12 cellular contexts compared by ENCODE assay signal in genomic region chr6:128241221-128241620, GRCh38.
DNase-seq lines count a peak whose midpoint lies in the region; ATAC-seq and TF ChIP-seq lines count a peak whose summit lies in the region.
"Had no signal": no experiment of that assay in that cellular context is flagged by ENCODE, and none has a peak within 500 bp of the region (broad histone marks: within the 10 kb centered on the region; RNA-seq: fewer than 3 reads in every experiment).

No MANE protein-coding gene starts in this region.

- BruUV-seq in PC-9 (replicated peaks; lab: Mats Ljungman, UMichigan): no TSS peak

- peaks cover 20% of the 10 kb centered on the region for H3K4me1 Mint-ChIP-seq in activated naive CD8-positive, alpha-beta T cell treated with anti-CD3 and anti-CD28 coated beads, Interleukin-2, amount 50 U/mL, for 24 hours
- H3K4me1 Mint-ChIP-seq in activated CD8-positive, alpha-beta memory T cell treated with anti-CD3 and anti-CD28 coated beads, Interleukin-2, amount 10 ng/mL, durations not matched to agents 7 days and 5 days: peaks cover 4% of the 10 kb centered on the region

- H3K9me3 Mint-ChIP-seq in activated naive CD8-positive, alpha-beta T cell treated with anti-CD3 and anti-CD28 coated beads, Interleukin-2, amount 50 U/mL, for 24 hours: no peaks in the 10 kb centered on the region
- H3K9me3 Mint-ChIP-seq in activated CD8-positive, alpha-beta memory T cell treated with anti-CD3 and anti-CD28 coated beads, Interleukin-2, amount 10 ng/mL, durations not matched to agents 7 days and 5 days (ENCODE audit: low read depth): no peaks in the 10 kb centered on the region

- H3K27me3 Mint-ChIP-seq in activated naive CD8-positive, alpha-beta T cell treated with anti-CD3 and anti-CD28 coated beads, Interleukin-2, amount 50 U/mL, for 24 hours: no peaks in the 10 kb centered on the region
- no peaks in the 10 kb centered on the region for H3K27me3 Mint-ChIP-seq in activated CD8-positive, alpha-beta memory T cell treated with anti-CD3 and anti-CD28 coated beads, Interleukin-2, amount 10 ng/mL, durations not matched to agents 7 days and 5 days
- H3K27me3 Mint-ChIP-seq: activated naive CD8-positive, alpha-beta T cell had no signal

- H3K36me3 ChIP-seq in DND-41 (ENCODE audit: insufficient read depth, low read length) (no peaks in the 10 kb centered on the region), PC-9 (ENCODE audit: low read depth) (no peaks in the 10 kb centered on the region)
- H3K36me3 ChIP-seq: tibial artery had no signal

- 0 out of 2 replicates have a peak, but pooled peaks cover 3% of the 10 kb centered on the region for H3K4me1 ChIP-seq in DND-41 (ENCODE audit: insufficient read depth, low read length)
- no peaks in the 10 kb centered on the region for H3K4me1 ChIP-seq in PC-9 (replicated peaks; ENCODE audit: insufficient read depth)

- 0 out of 2 replicates have a peak, but pooled peaks cover 3% of the 10 kb centered on the region for H3F3A ChIP-seq in PC-9 (ENCODE audit: insufficient read depth, low read depth)

- peak overlapping the region; percentile 13; the same call in 1 of the 2 replicates for H2AFZ ChIP-seq in DND-41 (ENCODE audit: low read depth, low read length)
- H2AFZ ChIP-seq in PC-9: no peak overlapping the region

- CTCF ChIA-PET in activated CD8-positive, alpha-beta memory T cell treated with anti-CD3 and anti-CD28 coated beads, Interleukin-2, amount 10 ng/mL, durations not matched to agents 7 days and 5 days (lab: Charles Lee): no interaction called here
- CTCF ChIA-PET in PC-9 (lab: Charles Lee): no interaction called here

- H3K9me2 ChIP-seq in PC-9 (ENCODE audit: insufficient read depth): no peaks in the 10 kb centered on the region; the same call in 1 of the 2 replicates

- H3K4me2 ChIP-seq in DND-41 (ENCODE audit: insufficient read depth, low read length): no peak overlapping the region
- no peak overlapping the region for H3K4me2 ChIP-seq in PC-9

- H3K4me3 ChIP-seq in DND-41 (ENCODE audit: low read depth in 1 of 2, low read length in 2 of 2) (no peak overlapping the region), PC-9 (no peak overlapping the region)
- H3K4me3 ChIP-seq: tibial artery had no signal

- no peaks in the 10 kb centered on the region for H3K79me2 ChIP-seq in DND-41 (ENCODE audit: insufficient read depth, low read length)
- no peaks in the 10 kb centered on the region for H3K79me2 ChIP-seq in PC-9 (ENCODE audit: low read depth)

- ATAC-seq in DND-41 (ENCODE audit: insufficient read depth, low read depth) (no peak), GM19467 (IDR thresholded peaks at IDR 0.05; ENCODE audit: unreplicated experiment) (peak; percentile 50), HG02885 (IDR thresholded peaks at IDR 0.05; ENCODE audit: poor library complexity, unreplicated experiment) (peak; percentile 42)
- no peak for ATAC-seq in activated naive CD8-positive, alpha-beta T cell treated with anti-CD3 and anti-CD28 coated beads, Interleukin-2, amount 50 U/mL, for 24 hours
- no peak for ATAC-seq in activated CD8-positive, alpha-beta memory T cell treated with anti-CD3 and anti-CD28 coated beads, Interleukin-2, amount 10 ng/mL, durations not matched to agents 7 days and 5 days

- H3K27ac ChIP-seq in DND-41 (ENCODE audit: low read length) (no peak overlapping the region), PC-9 (no peak overlapping the region)
- H3K27ac ChIP-seq: tibial artery had no signal

- POLR2A ChIA-PET in PC-9 (lab: Charles Lee; ENCODE audit: unreplicated experiment): no interaction called here

- H4K20me1 ChIP-seq in DND-41 (ENCODE audit: insufficient read depth, low read length) (no peaks in the 10 kb centered on the region), PC-9 (ENCODE audit: insufficient read depth) (0 out of 2 replicates have a peak, but pooled peaks cover 5% of the 10 kb centered on the region)

- no peak for TF ChIP-seq CTCF in DND-41 (IDR thresholded peaks at IDR 0.05; ENCODE audit: borderline replicate concordance, extremely low read depth, low read length, poor library complexity, severe bottlenecking)
- no peak for TF ChIP-seq CTCF in PC-9 (conservative IDR thresholded peaks at IDR 0.05)

- H3K27me3 ChIP-seq in DND-41 (ENCODE audit: insufficient read depth, low read length, poor library complexity) (no peaks in the 10 kb centered on the region), PC-9 (ENCODE audit: insufficient read depth, low read depth) (no peaks in the 10 kb centered on the region)
- H3K27me3 ChIP-seq: tibial artery had no signal

- no peaks in the 10 kb centered on the region for H3K9me3 ChIP-seq in DND-41 (ENCODE audit: insufficient read depth, low read length, severe bottlenecking)
- H3K9me3 ChIP-seq in PC-9 (ENCODE audit: insufficient read depth, low read depth): no peaks in the 10 kb centered on the region
- H3K9me3 ChIP-seq: tibial artery had no signal

- peaks cover 6% of the 10 kb centered on the region for H3K36me3 Mint-ChIP-seq in activated naive CD8-positive, alpha-beta T cell treated with anti-CD3 and anti-CD28 coated beads, Interleukin-2, amount 50 U/mL, for 24 hours (ENCODE audit: low read depth)
- no peaks in the 10 kb centered on the region for H3K36me3 Mint-ChIP-seq in activated CD8-positive, alpha-beta memory T cell treated with anti-CD3 and anti-CD28 coated beads, Interleukin-2, amount 10 ng/mL, durations not matched to agents 7 days and 5 days

- intact Hi-C loops in PC-9 (cut with micrococcal nuclease; ENCODE audit: unreplicated experiment): no loop called here

- no peak overlapping the region for H3K9ac ChIP-seq in DND-41 (ENCODE audit: low read depth, low read length)

- H3K27ac Mint-ChIP-seq in activated naive CD8-positive, alpha-beta T cell treated with anti-CD3 and anti-CD28 coated beads, Interleukin-2, amount 50 U/mL, for 24 hours: peak overlapping the region; percentile 23
- no peak overlapping the region for H3K27ac Mint-ChIP-seq in activated CD8-positive, alpha-beta memory T cell treated with anti-CD3 and anti-CD28 coated beads, Interleukin-2, amount 10 ng/mL, durations not matched to agents 7 days and 5 days
- H3K27ac Mint-ChIP-seq: activated naive CD8-positive, alpha-beta T cell had no signal

- H3K4me3 Mint-ChIP-seq in activated naive CD8-positive, alpha-beta T cell treated with anti-CD3 and anti-CD28 coated beads, Interleukin-2, amount 50 U/mL, for 24 hours: peak overlapping the region; percentile 38
- no peak overlapping the region for H3K4me3 Mint-ChIP-seq in activated CD8-positive, alpha-beta memory T cell treated with anti-CD3 and anti-CD28 coated beads, Interleukin-2, amount 10 ng/mL, durations not matched to agents 7 days and 5 days

- DNase-seq in DND-41: no peak
- DNase-seq in activated naive CD8-positive, alpha-beta T cell treated with anti-CD3 and anti-CD28 coated beads, Interleukin-2, amount 50 U/mL, for 24 hours: no peak
- no peak for DNase-seq in activated CD8-positive, alpha-beta memory T cell treated with anti-CD3 and anti-CD28 coated beads, Interleukin-2, amount 10 ng/mL, durations not matched to agents 7 days and 5 days
- DNase-seq in HK-2 (ENCODE audit: unreplicated experiment): no peak
- no peak for DNase-seq in PC-9
- DNase-seq in retina: no peak
- DNase-seq: caudate nucleus, MV-4-11, tibial artery had no signal

Comparison
In these comparisons a context has a peak if more than half of its experiments do, and no peak if none do; other contexts are left out.
1. ATAC-seq: peak in GM19467 (single experiment) and HG02885 (single experiment); none in DND-41 (single experiment), activated naive CD8-positive, alpha-beta T cell treated with anti-CD3 and anti-CD28 coated beads, Interleukin-2, amount 50 U/mL, for 24 hours (single experiment) and activated CD8-positive, alpha-beta memory T cell treated with anti-CD3 and anti-CD28 coated beads, Interleukin-2, amount 10 ng/mL, durations not matched to agents 7 days and 5 days (single experiment).